Comparison of ENCODE assay signal across 10 cellular contexts in genomic region chr17:39916918-39917317, GRCh38. TPM values are rescaled to one million over a fixed set of nuclear protein-coding genes. Genes with fewer than 3 reads are reported as not detected.
DNase-seq lines count a peak whose midpoint lies in the region; ATAC-seq and TF ChIP-seq lines count a peak whose summit lies in the region.
"Had no signal": no experiment of that assay in that cellular context is flagged by ENCODE, and none has a peak within 500 bp of the region (broad histone marks: within the 10 kb centered on the region; RNA-seq: fewer than 3 reads in every experiment).

No MANE protein-coding gene starts in this region.

- H3K27ac Mint-ChIP-seq in activated CD4-positive, alpha-beta T cell treated with anti-CD3 and anti-CD28 coated beads for 36 hours, result peak overlapping the region; percentile 49
- peak overlapping the region; percentile 77 for H3K27ac Mint-ChIP-seq in stimulated activated memory B cell treated with anti-CD40 and anti-IgM and Interleukin-4, amounts not matched to agents 10 μg/mL and 1 μg/mL and 100 μg/mL, for 72 hours
- H3K27ac Mint-ChIP-seq: B cell had no signal

- POLR2A ChIA-PET in activated CD4-positive, alpha-beta T cell treated with anti-CD3 and anti-CD28 coated beads for 36 hours (lab: Charles Lee), result no interaction called here

- intact Hi-C loops in activated CD4-positive, alpha-beta T cell treated with anti-CD3 and anti-CD28 coated beads for 36 hours (cut with DNase I, micrococcal nuclease), result no loop called here

- H3K4me3 Mint-ChIP-seq in activated CD4-positive, alpha-beta T cell treated with anti-CD3 and anti-CD28 coated beads for 36 hours, result no peak overlapping the region
- H3K4me3 Mint-ChIP-seq in stimulated activated memory B cell treated with anti-CD40 and anti-IgM and Interleukin-4, amounts not matched to agents 10 μg/mL and 1 μg/mL and 100 μg/mL, for 72 hours, result no peak overlapping the region
- H3K4me3 Mint-ChIP-seq: B cell had no signal

- CTCF ChIA-PET in activated CD4-positive, alpha-beta T cell treated with anti-CD3 and anti-CD28 coated beads for 36 hours (lab: Charles Lee), result no interaction called here

- peaks cover 37% of the 10 kb centered on the region for H3K4me1 Mint-ChIP-seq in activated CD4-positive, alpha-beta T cell treated with anti-CD3 and anti-CD28 coated beads for 36 hours
- H3K4me1 Mint-ChIP-seq in stimulated activated memory B cell treated with anti-CD40 and anti-IgM and Interleukin-4, amounts not matched to agents 10 μg/mL and 1 μg/mL and 100 μg/mL, for 72 hours, result peaks cover 62% of the 10 kb centered on the region

- peaks cover 27% of the 10 kb centered on the region for H3K36me3 Mint-ChIP-seq in activated CD4-positive, alpha-beta T cell treated with anti-CD3 and anti-CD28 coated beads for 36 hours (ENCODE audit: low read depth)
- H3K36me3 Mint-ChIP-seq in stimulated activated memory B cell treated with anti-CD40 and anti-IgM and Interleukin-4, amounts not matched to agents 10 μg/mL and 1 μg/mL and 100 μg/mL, for 72 hours, result peaks cover 69% of the 10 kb centered on the region

- no peak for DNase-seq in activated CD4-positive, alpha-beta T cell treated with anti-CD3 and anti-CD28 coated beads for 36 hours
- no peak for DNase-seq in activated CD4-positive, alpha-beta T cell treated with anti-CD3 and anti-CD28 coated beads, Interleukin-2, amount 50 U/mL, for 48 hours
- DNase-seq in foreskin fibroblast (peak in 1 of 2 donors; percentile 24), SIG-M5 treated with dmso at 0.1 percent for 504 hours (lab: John Stamatoyannopoulos, UW; ENCODE audit: unreplicated experiment) (no peak)
- no peak for DNase-seq in stimulated activated CD4-positive, alpha-beta T cell treated with anti-CD3 and anti-CD28 coated beads, Interleukin-1b, Interleukin-23, amount 100 ng/mL, for 48 hours

- H3K27me3 Mint-ChIP-seq in activated CD4-positive, alpha-beta T cell treated with anti-CD3 and anti-CD28 coated beads for 36 hours, result no peaks in the 10 kb centered on the region
- H3K27me3 Mint-ChIP-seq in stimulated activated memory B cell treated with anti-CD40 and anti-IgM and Interleukin-4, amounts not matched to agents 10 μg/mL and 1 μg/mL and 100 μg/mL, for 72 hours, result no peaks in the 10 kb centered on the region
- H3K27me3 Mint-ChIP-seq: B cell had no signal

- peak; percentile 16 for TF ChIP-seq CTCF in foreskin fibroblast (IDR thresholded peaks at IDR 0.05; ENCODE audit: low read depth, low read length)

- ATAC-seq in activated CD4-positive, alpha-beta T cell treated with anti-CD3 and anti-CD28 coated beads for 36 hours, result no peak
- peak; percentile 47; the same call in 2 of the 3 replicates for ATAC-seq in SK-N-SH treated with all-trans-retinoic acid at 6 μM for 48 hours
- ATAC-seq in stimulated activated memory B cell treated with anti-CD40 and anti-IgM and Interleukin-4, amounts not matched to agents 10 μg/mL and 1 μg/mL and 100 μg/mL, for 72 hours, result no peak
- no peak for ATAC-seq in GM19395 (IDR thresholded peaks at IDR 0.05; ENCODE audit: unreplicated experiment)

- H3K4me3 ChIP-seq in foreskin fibroblast (ENCODE audit: low read depth in 1 of 2, low read length in 2 of 2), result no peak overlapping the region
- H3K4me3 ChIP-seq: right atrium auricular region had no signal

- H3K9me3 Mint-ChIP-seq in activated CD4-positive, alpha-beta T cell treated with anti-CD3 and anti-CD28 coated beads for 36 hours (ENCODE audit: low read depth), result no peaks in the 10 kb centered on the region
- H3K9me3 Mint-ChIP-seq in stimulated activated memory B cell treated with anti-CD40 and anti-IgM and Interleukin-4, amounts not matched to agents 10 μg/mL and 1 μg/mL and 100 μg/mL, for 72 hours, result peaks cover 3% of the 10 kb centered on the region

TF ChIP-seq in SK-N-SH treated with all-trans-retinoic acid at 6 μM for 48 hours, 23 proteins besides CTCF, POLR2A, EP300 and RAD21:
- no peak for TF ChIP-seq TCF4 (CRISPR knock-in tag; IDR thresholded peaks at IDR 0.05; ENCODE audit: borderline replicate concordance)
- TF ChIP-seq ESRRG (CRISPR knock-in tag; IDR thresholded peaks at IDR 0.05), result no peak
- TF ChIP-seq ZFP30 (CRISPR knock-in tag; IDR thresholded peaks at IDR 0.05), result no peak
- no peak for TF ChIP-seq POU6F1 (CRISPR knock-in tag; IDR thresholded peaks at IDR 0.05; ENCODE audit: borderline replicate concordance, low read depth)
- no peak for TF ChIP-seq GLIS3 (CRISPR knock-in tag; IDR thresholded peaks at IDR 0.05)
- no peak for TF ChIP-seq ZFP3 (CRISPR knock-in tag; IDR thresholded peaks at IDR 0.05)
- TF ChIP-seq CSRNP3 (CRISPR knock-in tag; IDR thresholded peaks at IDR 0.05), result no peak
- no peak for TF ChIP-seq ZNF8 (CRISPR knock-in tag; IDR thresholded peaks at IDR 0.05)
- TF ChIP-seq ARNTL (CRISPR knock-in tag; IDR thresholded peaks at IDR 0.05; ENCODE audit: borderline replicate concordance, low read depth), result no peak
- no peak for TF ChIP-seq ZC3H10 (CRISPR knock-in tag; IDR thresholded peaks at IDR 0.05)
- no peak for TF ChIP-seq CREB5 (CRISPR knock-in tag; IDR thresholded peaks at IDR 0.05; ENCODE audit: low read depth)
- no peak for TF ChIP-seq PPARA (CRISPR knock-in tag; IDR thresholded peaks at IDR 0.05; ENCODE audit: borderline replicate concordance)

RNA-seq across cellular contexts. Expression of gene GSDMB, which starts 1.5 kb away (rescaled TPM):
- 10 to 100 TPM; 17.7 to 18.5 TPM for total RNA-seq in activated CD4-positive, alpha-beta T cell treated with anti-CD3 and anti-CD28 coated beads for 36 hours

RNA-seq across cellular contexts. Expression of gene ORMDL3, which starts 10.5 kb away (rescaled TPM):
- 10 to 100 TPM; 46.8 to 64.9 TPM for total RNA-seq in activated CD4-positive, alpha-beta T cell treated with anti-CD3 and anti-CD28 coated beads for 36 hours

RNA-seq across cellular contexts. Expression of gene LRRC3C, which starts 10.6 kb away (rescaled TPM):
- not detected for total RNA-seq in activated CD4-positive, alpha-beta T cell treated with anti-CD3 and anti-CD28 coated beads for 36 hours
- total RNA-seq: B cell, right atrium auricular region had no signal

RNA-seq across cellular contexts. Expression of gene GSDMA, which starts 45.9 kb away (rescaled TPM):
- 1 to 10 TPM in 1 of 2 experiments, under 1 TPM in 1; 0.98 to 1.1 TPM for total RNA-seq in activated CD4-positive, alpha-beta T cell treated with anti-CD3 and anti-CD28 coated beads for 36 hours
- total RNA-seq: B cell had no signal

RNA-seq across cellular contexts. Expression of gene ZPBP2, which starts 48.9 kb away (rescaled TPM):
- total RNA-seq in activated CD4-positive, alpha-beta T cell treated with anti-CD3 and anti-CD28 coated beads for 36 hours, result under 1 TPM; 0.19 to 0.34 TPM
- total RNA-seq: right atrium auricular region had no signal
